In the genomic region with DNA sequence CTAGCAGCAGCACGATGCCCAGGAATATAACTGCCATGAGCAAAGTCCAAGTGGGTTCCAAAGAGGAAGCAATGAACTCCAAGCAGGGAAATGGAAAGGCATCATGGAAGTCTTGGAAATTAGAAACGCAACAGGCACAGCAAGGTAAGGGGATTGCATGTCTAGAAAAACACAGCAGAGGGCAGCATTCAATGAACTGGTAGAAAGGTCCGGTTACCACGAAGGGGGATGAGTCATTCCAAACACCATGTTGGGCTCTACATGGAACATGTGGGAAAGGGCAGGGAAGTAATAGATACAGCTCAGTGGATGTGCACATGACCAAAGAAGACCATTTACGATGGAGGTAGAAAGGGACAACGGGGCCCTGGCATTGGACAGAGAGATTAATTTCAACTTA, we compare ENCODE assay signal across 8 cellular contexts. TPM values are rescaled to one million over a fixed set of nuclear protein-coding genes. Genes with fewer than 3 reads are reported as not detected.
DNase-seq lines count a peak whose midpoint lies in the region; ATAC-seq and TF ChIP-seq lines count a peak whose summit lies in the region.

No MANE protein-coding gene starts in this region.

- DNase-seq in Right ventricle myocardium inferior (ENCODE audit: missing footprints) (no peak), cardiac septum (ENCODE audit: low spot score) (no peak), NCI-H2029 treated with DMSO at 0.1 percent for 48 hours (lab: John Stamatoyannopoulos, UW) (peak; percentile 0), body of pancreas (peak in 3 of 4 donors; percentile 30 to 48 (median 35)), lung microvascular endothelial cell (ENCODE audit: low read depth in 2 of 2) (peak; percentile 35 to 40)
- no peak for DNase-seq in effector CD4-positive, alpha-beta T cell

- H3K27me3 ChIP-seq in body of pancreas = no peaks in the 10 kb centered on the region

- H3K4me1 ChIP-seq in body of pancreas = no peaks in the 10 kb centered on the region

- ATAC-seq in Right ventricle myocardium inferior = peak; percentile 42
- ATAC-seq in body of pancreas = peak; percentile 38
- ATAC-seq in HG03457 (IDR thresholded peaks at IDR 0.05; ENCODE audit: unreplicated experiment) = no peak
- no peak for ATAC-seq in GM21737 (IDR thresholded peaks at IDR 0.05; ENCODE audit: unreplicated experiment)

- no peak for TF ChIP-seq POLR2A in body of pancreas (IDR thresholded peaks at IDR 0.05)

- H3K36me3 ChIP-seq in body of pancreas (replicated peaks in 1 of 2; ENCODE audit: insufficient read depth in 1 of 2, low read depth in 2 of 2) = no peaks in the 10 kb centered on the region

- TF ChIP-seq CTCF in body of pancreas (IDR thresholded peaks at IDR 0.05) = peak in 4 of 7 experiments; percentile 35 to 50 (median 42)

- no peaks in the 10 kb centered on the region for H3K9me3 ChIP-seq in body of pancreas

- no peak overlapping the region for H3K27ac ChIP-seq in body of pancreas

- no peak overlapping the region for H3K4me3 ChIP-seq in body of pancreas

- WGBS in body of pancreas, 2 donors = 32 to 36% methylated on average over 6 of the region's 6 CpGs

- intact Hi-C loops in Right ventricle myocardium inferior (cut with DNase I) (no loop called here), cardiac septum (cut with DNase I) (loop anchor here (1.0 to 10.0 kb wide), 3 partner anchors 136 to 756 kb away; a partner anchor contains a TSS), body of pancreas (cut with DNase I) (loop anchor here (10.0 kb wide), 1 partner anchor 506 kb away; no protein-coding TSS in a partner anchor)

RNA-seq across cellular contexts. Expression of a gene that starts 36.4 kb away (rescaled TPM):
- 3.1 TPM for total RNA-seq in Right ventricle myocardium inferior
- 5.1 TPM for total RNA-seq in cardiac septum
- total RNA-seq in body of pancreas = 1 to 10 TPM in 1 of 2 donors, not detected in 1; 2.6 TPM
- total RNA-seq in lung microvascular endothelial cell = not detected in 2 replicates

RNA-seq across cellular contexts. Expression of a gene that starts 52.0 kb away (rescaled TPM):
- total RNA-seq in Right ventricle myocardium inferior (0.14 TPM), cardiac septum (0.22 TPM), body of pancreas (not detected), lung microvascular endothelial cell (not detected in 2 replicates)

Comparison
In these comparisons a context has a peak if more than half of its experiments do, and no peak if none do; other contexts are left out.
1. ATAC-seq: peak in Right ventricle myocardium inferior (single experiment) and body of pancreas (single experiment); none in HG03457 (single experiment) and GM21737 (single experiment).
2. DNase-seq: peak in NCI-H2029 treated with DMSO at 0.1 percent for 48 hours (single experiment), body of pancreas (3 of 4) and lung microvascular endothelial cell (2 of 2); none in Right ventricle myocardium inferior (single experiment), cardiac septum (single experiment) and effector CD4-positive, alpha-beta T cell (single experiment).